Comparison of ENCODE assay signal across 7 cellular contexts in the genomic region with DNA sequence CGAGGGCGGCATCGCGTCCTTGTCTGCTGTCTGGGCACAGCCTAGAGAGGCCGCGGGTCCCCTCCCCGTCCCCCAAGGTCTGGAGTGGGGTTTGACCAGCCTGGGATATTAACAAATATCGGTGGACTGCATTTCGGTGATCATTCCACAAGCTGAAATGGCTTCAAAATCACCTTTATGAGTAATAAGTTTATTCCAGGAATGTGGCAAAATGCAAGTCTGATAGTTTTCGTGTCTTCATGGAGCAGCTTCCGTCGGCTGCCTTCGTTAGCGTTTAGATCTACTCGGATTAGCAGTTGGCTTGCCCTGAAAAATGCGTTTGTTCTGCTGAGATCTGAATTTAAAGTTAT. TPM values are rescaled to one million over a fixed set of nuclear protein-coding genes. Genes with fewer than 3 reads are reported as not detected.
DNase-seq lines count a peak whose midpoint lies in the region; ATAC-seq, FAIRE-seq and TF ChIP-seq lines count a peak whose summit lies in the region.

No MANE protein-coding gene starts in this region.

- H3K4me2 ChIP-seq in GM12878 (ENCODE audit: control insufficient read depth, insufficient read depth), result peak overlapping the region; percentile 83

- peaks cover 8 to 23% (median 19%) of the 10 kb centered on the region in 3 donors for H3K4me1 Mint-ChIP-seq in CD8-positive, alpha-beta memory T cell
- peaks cover 8% of the 10 kb centered on the region in 2 donors for H3K4me1 Mint-ChIP-seq in natural killer cell treated with Interleukin-12 subunit alpha and Interleukin-12 subunit beta and Interleukin-15 and Interleukin-18, amount 100 ng/mL, for 72 hours (ENCODE audit: low read depth in 2 of 2)

- H3K27me3 Mint-ChIP-seq in CD8-positive, alpha-beta memory T cell, result peaks cover 26 to 58% of the 10 kb centered on the region in 2 donors
- peaks cover 34 to 62% of the 10 kb centered on the region in 2 donors for H3K27me3 Mint-ChIP-seq in natural killer cell treated with Interleukin-12 subunit alpha and Interleukin-12 subunit beta and Interleukin-15 and Interleukin-18, amount 100 ng/mL, for 72 hours

- no peak for DNase-seq in CD8-positive, alpha-beta memory T cell
- no peak for DNase-seq in H7
- DNase-seq in GM12878 (ENCODE audit: low read depth, low spot score), result no peak
- DNase-seq in natural killer cell treated with Interleukin-12 subunit alpha and Interleukin-12 subunit beta and Interleukin-15 and Interleukin-18, amount 100 ng/mL, for 72 hours (ENCODE audit: low spot score), result no peak
- no peak for DNase-seq in A673 (ENCODE audit: low spot score)
- DNase-seq in NCI-H187 (lab: John Stamatoyannopoulos, UW), result no peak
- no peak for DNase-seq in DMS79 (lab: John Stamatoyannopoulos, UW)

- no peaks in the 10 kb centered on the region for H3K36me3 ChIP-seq in CD8-positive, alpha-beta memory T cell (ENCODE audit: insufficient read depth, low read length)
- H3K36me3 ChIP-seq in H7 (replicated peaks; ENCODE audit: control insufficient read depth, insufficient read depth, low read length) (no peaks in the 10 kb centered on the region), GM12878 (ENCODE audit: control insufficient read depth in 2 of 2, insufficient read depth in 2 of 2, low read length in 1 of 2) (no peaks in the 10 kb centered on the region), A673 (ENCODE audit: insufficient read depth, low read length, poor library complexity, severe bottlenecking) (no peaks in the 10 kb centered on the region)

- H2AFZ ChIP-seq in GM12878 (ENCODE audit: control insufficient read depth, low read depth, low read length), result peak overlapping the region; percentile 71

- H3K4me3 ChIP-seq in CD8-positive, alpha-beta memory T cell (ENCODE audit: low read length), result no peak overlapping the region
- H3K4me3 ChIP-seq in H7 (ENCODE audit: insufficient read depth, low read depth, low read length) (peak overlapping the region; percentile 45; the same call in 1 of the 2 replicates), GM12878 (peak overlapping the region; percentile 71; the same call in 1 of the 2 replicates), A673 (ENCODE audit: low read depth, low read length, poor library complexity, severe bottlenecking) (no peak overlapping the region)

- no peaks in the 10 kb centered on the region for H3K9me3 Mint-ChIP-seq in CD8-positive, alpha-beta memory T cell
- H3K9me3 Mint-ChIP-seq in natural killer cell treated with Interleukin-12 subunit alpha and Interleukin-12 subunit beta and Interleukin-15 and Interleukin-18, amount 100 ng/mL, for 72 hours, result no peaks in the 10 kb centered on the region

- H3K36me3 Mint-ChIP-seq in CD8-positive, alpha-beta memory T cell, result peaks cover 0 to 2% (median 0%) of the 10 kb centered on the region in 3 donors
- H3K36me3 Mint-ChIP-seq in natural killer cell treated with Interleukin-12 subunit alpha and Interleukin-12 subunit beta and Interleukin-15 and Interleukin-18, amount 100 ng/mL, for 72 hours, result no peaks in the 10 kb centered on the region

- TF ChIP-seq EP300 in GM12878 (IDR thresholded peaks at IDR 0.05; ENCODE audit: borderline replicate concordance in 1 of 2, control insufficient read depth in 1 of 2, low read depth in 2 of 2, low read length in 2 of 2), result no peak

- H3K9ac ChIP-seq in GM12878 (ENCODE audit: control insufficient read depth, insufficient read depth, low read length), result no peak overlapping the region

- no peaks in the 10 kb centered on the region for H3K9me3 ChIP-seq in CD8-positive, alpha-beta memory T cell (ENCODE audit: low read length)
- H3K9me3 ChIP-seq in GM12878 (replicated peaks; ENCODE audit: control insufficient read depth, insufficient read depth, low read length) (no peaks in the 10 kb centered on the region; the same call in 2 of the 3 replicates), A673 (ENCODE audit: low read depth, low read length, poor library complexity, severe bottlenecking) (no peaks in the 10 kb centered on the region)

- ATAC-seq in GM12878, result no peak
- no peak for ATAC-seq in natural killer cell treated with Interleukin-12 subunit alpha and Interleukin-12 subunit beta and Interleukin-15 and Interleukin-18, amount 100 ng/mL, for 72 hours

- no peaks in the 10 kb centered on the region for H3K79me2 ChIP-seq in GM12878 (ENCODE audit: control insufficient read depth, insufficient read depth, low read length)

- 44% methylated on average over 16 of the region's 16 CpGs for WGBS in GM12878 (ENCODE audit: insufficient coverage, insufficient replicate concordance, low lambda C conversion rate, missing lambda C conversion rate)

- H3K4me1 ChIP-seq in CD8-positive, alpha-beta memory T cell (ENCODE audit: insufficient read depth, low read length), result peaks cover 6% of the 10 kb centered on the region
- H3K4me1 ChIP-seq in GM12878 (ENCODE audit: control insufficient read depth, insufficient read depth, low read length), result no peaks in the 10 kb centered on the region; the same call in 1 of the 2 replicates
- H3K4me1 ChIP-seq in A673 (ENCODE audit: insufficient read depth, low read length, poor library complexity, severe bottlenecking), result peaks cover 19% of the 10 kb centered on the region

- no peak for TF ChIP-seq POLR2A in GM12878 (IDR thresholded peaks at IDR 0.05; ENCODE audit: low read depth, low read length)

- no peak for TF ChIP-seq RAD21 in GM12878 (IDR thresholded peaks at IDR 0.05; ENCODE audit: insufficient read depth, low read depth, low read length)

- H3K27ac ChIP-seq in CD8-positive, alpha-beta memory T cell (ENCODE audit: low read depth, low read length), result no peak overlapping the region
- H3K27ac ChIP-seq in GM12878 (ENCODE audit: control insufficient read depth, insufficient read depth) (no peak overlapping the region), A673 (ENCODE audit: low read depth, low read length, poor library complexity, severe bottlenecking) (no peak overlapping the region)

- POLR2A ChIA-PET in CD8-positive, alpha-beta memory T cell (lab: Charles Lee), result no interaction called here
- POLR2A ChIA-PET in GM12878 (lab: Charles Lee) (no interaction called here), A673 (lab: Charles Lee; ENCODE audit: low non-redundant PET) (interaction anchor here (0.7 kb wide), 1 partner anchor 10 kb away, joined by 6 read pairs; no protein-coding TSS in a partner anchor)

- RAD21 ChIA-PET in GM12878 (lab: Charles Lee; ENCODE audit: unreplicated experiment), result interaction anchor here (0.5 kb wide), 2 partner anchors 205 to 301 kb away, joined by 3 read pairs; no protein-coding TSS in a partner anchor

- H4K20me1 ChIP-seq in GM12878 (ENCODE audit: control insufficient read depth, insufficient read depth), result no peaks in the 10 kb centered on the region

- in situ Hi-C loops in GM12878 (cut with MboI), result no loop called here

- FAIRE-seq in GM12878 (lab: Jason Lieb, UNC), result no peak

- SMC1A ChIA-PET in GM12878 (lab: Charles Lee; ENCODE audit: uncharacterized antibody, unreplicated experiment), result interaction anchor here (3.1 kb wide), 1 partner anchor 177 kb away, joined by 11 read pairs; no protein-coding TSS in a partner anchor

- peak overlapping the region; percentile 66 to 89 (median 79) for H3K4me3 Mint-ChIP-seq in CD8-positive, alpha-beta memory T cell
- H3K4me3 Mint-ChIP-seq in natural killer cell treated with Interleukin-12 subunit alpha and Interleukin-12 subunit beta and Interleukin-15 and Interleukin-18, amount 100 ng/mL, for 72 hours, result peak overlapping the region; percentile 64

- TF ChIP-seq CTCF in GM12878 (IDR thresholded peaks at IDR 0.05 in 2 of 3, conservative IDR thresholded peaks at IDR 0.05 in 1 of 3; ENCODE audit: control insufficient read depth in 2 of 3, extremely low read depth in 1 of 3, insufficient read depth in 1 of 3, low read depth in 3 of 3, low read length in 3 of 3) (no peak), A673 (conservative IDR thresholded peaks at IDR 0.05; ENCODE audit: low read depth, low read length) (no peak)

- H3K27me3 ChIP-seq in CD8-positive, alpha-beta memory T cell (ENCODE audit: insufficient read depth, low read length, poor library complexity, severe bottlenecking), result peaks cover 20% of the 10 kb centered on the region
- H3K27me3 ChIP-seq in H7 (ENCODE audit: control insufficient read depth, insufficient read depth, low read length) (peaks cover 52% of the 10 kb centered on the region), GM12878 (replicated peaks in 1 of 2; ENCODE audit: control insufficient read depth in 2 of 2, insufficient read depth in 2 of 2, low read length in 1 of 2) (peaks cover 3 to 6% of the 10 kb centered on the region in 2 experiments), A673 (replicated peaks; ENCODE audit: insufficient read depth, low read depth, low read length, poor library complexity) (peaks cover 37% of the 10 kb centered on the region)

- peak overlapping the region in 2 of 8 donors; percentile 34 to 47 for H3K27ac Mint-ChIP-seq in CD8-positive, alpha-beta memory T cell
- H3K27ac Mint-ChIP-seq in natural killer cell treated with Interleukin-12 subunit alpha and Interleukin-12 subunit beta and Interleukin-15 and Interleukin-18, amount 100 ng/mL, for 72 hours, result no peak overlapping the region

- intact Hi-C loops in GM12878 (cut with micrococcal nuclease; ENCODE audit: unreplicated experiment) (loop anchor here (2.0 to 5.0 kb wide), 4 partner anchors 35 to 235 kb away; no protein-coding TSS in a partner anchor), A673 (cut with micrococcal nuclease; ENCODE audit: unreplicated experiment) (loop anchor here (2.0 to 10.0 kb wide), 6 partner anchors 35 to 237 kb away; no protein-coding TSS in a partner anchor)

- CTCF ChIA-PET in CD8-positive, alpha-beta memory T cell (lab: Charles Lee), result interaction anchor here (1.1 to 1.6 kb wide), 2 partner anchors 177 to 234 kb away, joined by 4 to 6 read pairs; no protein-coding TSS in a partner anchor
- CTCF ChIA-PET in GM12878 (lab: Yijun Ruan, JAX), result interaction anchor here (0.6 to 2.3 kb wide), 4 partner anchors 24 to 538 kb away, joined by 3 to 12 read pairs (median 6); no protein-coding TSS in a partner anchor
- CTCF ChIA-PET in A673 (lab: Charles Lee), result interaction anchor here (0.6 to 1.2 kb wide), 2 partner anchors 170 to 235 kb away, joined by 4 to 6 read pairs; no protein-coding TSS in a partner anchor

- BruUV-seq in GM12878 (replicated peaks; lab: Mats Ljungman, UMichigan) (no TSS peak), A673 (replicated peaks; lab: Mats Ljungman, UMichigan) (no TSS peak)

RNA-seq across cellular contexts. Expression of a gene that starts 1.1 kb away (rescaled TPM):
- 1 to 10 TPM in 1 of 2 experiments, under 1 TPM in 1; 0.85 to 1.0 TPM for total RNA-seq in CD8-positive, alpha-beta memory T cell
- polyA plus RNA-seq in CD8-positive, alpha-beta memory T cell, result 0.09 TPM
- 0.03 and 0.15 TPM in 2 replicates for total RNA-seq in H7 (2014; rRNA removed; shearing (Covaris generic))
- total RNA-seq in GM12878 (2013; cell fraction: nucleolus; rRNA removed), result not detected in 2 replicates
- total RNA-seq in GM12878 (2014; rRNA removed), result 0.11 TPM in 1 of 2 replicates, not detected in the other
- 0.05 TPM in 1 of 2 replicates, not detected in the other for total RNA-seq in GM12878 (2014; rRNA removed; fragmentation: Illumina TruSeq; extraction: Trizol)
- total RNA-seq in GM12878 (2021), result not detected in 2 replicates
- not detected for polyA plus RNA-seq in GM12878 (2011; ENCODE audit: low read depth)
- polyA plus RNA-seq in GM12878 (2011; rRNA removed), result 0.08 and 0.17 TPM in 2 replicates
- polyA plus RNA-seq in GM12878 (2011; cell fraction: cytosol; rRNA removed), result 0.07 and 0.12 TPM in 2 replicates
- 0.07 and 0.10 TPM in 2 replicates for polyA plus RNA-seq in GM12878 (2011; cell fraction: nucleus; rRNA removed)
- polyA plus RNA-seq in GM12878 (2012), result 0.08 and 0.13 TPM in 2 replicates
- polyA plus RNA-seq in GM12878 (2014; fragmentation: Illumina TruSeq; extraction: Trizol), result 0.04 TPM in 1 of 2 replicates, not detected in the other
- polyA plus RNA-seq in GM12878 (2014; fragmentation: Nextera tagmentation; extraction: Ambion mirVana), result not detected
- 0.03 TPM in 2 replicates for polyA plus RNA-seq in GM12878 (2014; rRNA removed)
- polyA plus RNA-seq in GM12878 (2016; fragmentation: Nextera tagmentation; extraction: Ambion mirVana), result under 1 TPM in 1 of 2 experiments, not detected in 1; 0.03 TPM
- 0.07 and 0.26 TPM in 2 replicates for polyA minus RNA-seq in GM12878 (2011; rRNA and poly(A)+ RNA removed)
- polyA minus RNA-seq in GM12878 (2011; cell fraction: cytosol; rRNA and poly(A)+ RNA removed), result not detected in 2 replicates
- polyA minus RNA-seq in GM12878 (2011; cell fraction: nucleus; rRNA and poly(A)+ RNA removed), result under 0.01 TPM in 1 of 2 replicates, not detected in the other
- total RNA-seq in natural killer cell treated with Interleukin-12 subunit alpha and Interleukin-12 subunit beta and Interleukin-15 and Interleukin-18, amount 100 ng/mL, for 72 hours, result under 1 TPM; 0.05 to 0.33 TPM
- total RNA-seq in A673 (2021), result 0.43 and 0.48 TPM in 2 replicates

RNA-seq across cellular contexts. Expression of a gene that starts 30.8 kb away (rescaled TPM):
- 10 to 100 TPM; 27.3 to 27.6 TPM for total RNA-seq in CD8-positive, alpha-beta memory T cell
- polyA plus RNA-seq in CD8-positive, alpha-beta memory T cell, result not detected
- 0.07 TPM in 1 of 2 replicates, not detected in the other for total RNA-seq in H7 (2014; rRNA removed; shearing (Covaris generic))
- not detected in 2 replicates for total RNA-seq in GM12878 (2013; cell fraction: nucleolus; rRNA removed)
- 0.16 and 0.28 TPM in 2 replicates for total RNA-seq in GM12878 (2014; rRNA removed)
- 0.28 and 0.31 TPM in 2 replicates for total RNA-seq in GM12878 (2014; rRNA removed; fragmentation: Illumina TruSeq; extraction: Trizol)
- total RNA-seq in GM12878 (2021), result 0.24 and 0.44 TPM in 2 replicates
- polyA plus RNA-seq in GM12878 (2011; ENCODE audit: low read depth), result 0.38 TPM
- 0.56 and 1.1 TPM in 2 replicates for polyA plus RNA-seq in GM12878 (2011; rRNA removed)
- 0.62 and 0.76 TPM in 2 replicates for polyA plus RNA-seq in GM12878 (2011; cell fraction: cytosol; rRNA removed)
- 0.37 and 0.42 TPM in 2 replicates for polyA plus RNA-seq in GM12878 (2011; cell fraction: nucleus; rRNA removed)
- polyA plus RNA-seq in GM12878 (2012), result 0.50 and 0.53 TPM in 2 replicates
- polyA plus RNA-seq in GM12878 (2014; fragmentation: Illumina TruSeq; extraction: Trizol), result 0.24 and 0.28 TPM in 2 replicates
- polyA plus RNA-seq in GM12878 (2014; fragmentation: Nextera tagmentation; extraction: Ambion mirVana), result under 1 TPM in 1 of 2 experiments, not detected in 1; 0.07 TPM
- polyA plus RNA-seq in GM12878 (2014; rRNA removed), result 0.06 and 0.27 TPM in 2 replicates
- under 1 TPM; 0.57 to 0.59 TPM for polyA plus RNA-seq in GM12878 (2016; fragmentation: Nextera tagmentation; extraction: Ambion mirVana)
- polyA minus RNA-seq in GM12878 (2011; rRNA and poly(A)+ RNA removed), result 0.67 and 0.80 TPM in 2 replicates
- polyA minus RNA-seq in GM12878 (2011; cell fraction: cytosol; rRNA and poly(A)+ RNA removed), result 0.53 TPM in 1 of 2 replicates, not detected in the other
- polyA minus RNA-seq in GM12878 (2011; cell fraction: nucleus; rRNA and poly(A)+ RNA removed), result 0.29 and 0.36 TPM in 2 replicates
- 1 to 10 TPM in 1 of 2 donors, under 1 TPM in 1; 0.17 to 6.0 TPM for total RNA-seq in natural killer cell treated with Interleukin-12 subunit alpha and Interleukin-12 subunit beta and Interleukin-15 and Interleukin-18, amount 100 ng/mL, for 72 hours
- total RNA-seq in A673 (2021), result not detected in 2 replicates

Comparison
In these comparisons a context has a peak if more than half of its experiments do, and no peak if none do; other contexts are left out.
1. H3K4me3 ChIP-seq: peak in H7 (single experiment) and GM12878 (single experiment); none in CD8-positive, alpha-beta memory T cell (single experiment) and A673 (single experiment).
2. RNA of a gene that starts 30.8 kb away (total RNA-seq): 27.3 to 27.6 TPM in CD8-positive, alpha-beta memory T cell; 0.17 to 6.0 TPM in natural killer cell treated with Interleukin-12 subunit alpha and Interleukin-12 subunit beta and Interleukin-15 and Interleukin-18, amount 100 ng/mL, for 72 hours, 0.16 to 0.44 TPM in GM12878, 0.07 TPM in H7 and not detected in A673; every median in the first group is over 4 times any median in the second.